In genomic region chr12:6116481-6117021, GRCh38 we compare ENCODE assay signal across 1 cellular context.
TF ChIP-seq lines count a peak whose summit lies in the region.

No MANE protein-coding gene starts in this region.

TF ChIP-seq in GM23338, 12 proteins besides CTCF, POLR2A, EP300 and RAD21 (continued from another document):
- TF ChIP-seq, protein P1, sequence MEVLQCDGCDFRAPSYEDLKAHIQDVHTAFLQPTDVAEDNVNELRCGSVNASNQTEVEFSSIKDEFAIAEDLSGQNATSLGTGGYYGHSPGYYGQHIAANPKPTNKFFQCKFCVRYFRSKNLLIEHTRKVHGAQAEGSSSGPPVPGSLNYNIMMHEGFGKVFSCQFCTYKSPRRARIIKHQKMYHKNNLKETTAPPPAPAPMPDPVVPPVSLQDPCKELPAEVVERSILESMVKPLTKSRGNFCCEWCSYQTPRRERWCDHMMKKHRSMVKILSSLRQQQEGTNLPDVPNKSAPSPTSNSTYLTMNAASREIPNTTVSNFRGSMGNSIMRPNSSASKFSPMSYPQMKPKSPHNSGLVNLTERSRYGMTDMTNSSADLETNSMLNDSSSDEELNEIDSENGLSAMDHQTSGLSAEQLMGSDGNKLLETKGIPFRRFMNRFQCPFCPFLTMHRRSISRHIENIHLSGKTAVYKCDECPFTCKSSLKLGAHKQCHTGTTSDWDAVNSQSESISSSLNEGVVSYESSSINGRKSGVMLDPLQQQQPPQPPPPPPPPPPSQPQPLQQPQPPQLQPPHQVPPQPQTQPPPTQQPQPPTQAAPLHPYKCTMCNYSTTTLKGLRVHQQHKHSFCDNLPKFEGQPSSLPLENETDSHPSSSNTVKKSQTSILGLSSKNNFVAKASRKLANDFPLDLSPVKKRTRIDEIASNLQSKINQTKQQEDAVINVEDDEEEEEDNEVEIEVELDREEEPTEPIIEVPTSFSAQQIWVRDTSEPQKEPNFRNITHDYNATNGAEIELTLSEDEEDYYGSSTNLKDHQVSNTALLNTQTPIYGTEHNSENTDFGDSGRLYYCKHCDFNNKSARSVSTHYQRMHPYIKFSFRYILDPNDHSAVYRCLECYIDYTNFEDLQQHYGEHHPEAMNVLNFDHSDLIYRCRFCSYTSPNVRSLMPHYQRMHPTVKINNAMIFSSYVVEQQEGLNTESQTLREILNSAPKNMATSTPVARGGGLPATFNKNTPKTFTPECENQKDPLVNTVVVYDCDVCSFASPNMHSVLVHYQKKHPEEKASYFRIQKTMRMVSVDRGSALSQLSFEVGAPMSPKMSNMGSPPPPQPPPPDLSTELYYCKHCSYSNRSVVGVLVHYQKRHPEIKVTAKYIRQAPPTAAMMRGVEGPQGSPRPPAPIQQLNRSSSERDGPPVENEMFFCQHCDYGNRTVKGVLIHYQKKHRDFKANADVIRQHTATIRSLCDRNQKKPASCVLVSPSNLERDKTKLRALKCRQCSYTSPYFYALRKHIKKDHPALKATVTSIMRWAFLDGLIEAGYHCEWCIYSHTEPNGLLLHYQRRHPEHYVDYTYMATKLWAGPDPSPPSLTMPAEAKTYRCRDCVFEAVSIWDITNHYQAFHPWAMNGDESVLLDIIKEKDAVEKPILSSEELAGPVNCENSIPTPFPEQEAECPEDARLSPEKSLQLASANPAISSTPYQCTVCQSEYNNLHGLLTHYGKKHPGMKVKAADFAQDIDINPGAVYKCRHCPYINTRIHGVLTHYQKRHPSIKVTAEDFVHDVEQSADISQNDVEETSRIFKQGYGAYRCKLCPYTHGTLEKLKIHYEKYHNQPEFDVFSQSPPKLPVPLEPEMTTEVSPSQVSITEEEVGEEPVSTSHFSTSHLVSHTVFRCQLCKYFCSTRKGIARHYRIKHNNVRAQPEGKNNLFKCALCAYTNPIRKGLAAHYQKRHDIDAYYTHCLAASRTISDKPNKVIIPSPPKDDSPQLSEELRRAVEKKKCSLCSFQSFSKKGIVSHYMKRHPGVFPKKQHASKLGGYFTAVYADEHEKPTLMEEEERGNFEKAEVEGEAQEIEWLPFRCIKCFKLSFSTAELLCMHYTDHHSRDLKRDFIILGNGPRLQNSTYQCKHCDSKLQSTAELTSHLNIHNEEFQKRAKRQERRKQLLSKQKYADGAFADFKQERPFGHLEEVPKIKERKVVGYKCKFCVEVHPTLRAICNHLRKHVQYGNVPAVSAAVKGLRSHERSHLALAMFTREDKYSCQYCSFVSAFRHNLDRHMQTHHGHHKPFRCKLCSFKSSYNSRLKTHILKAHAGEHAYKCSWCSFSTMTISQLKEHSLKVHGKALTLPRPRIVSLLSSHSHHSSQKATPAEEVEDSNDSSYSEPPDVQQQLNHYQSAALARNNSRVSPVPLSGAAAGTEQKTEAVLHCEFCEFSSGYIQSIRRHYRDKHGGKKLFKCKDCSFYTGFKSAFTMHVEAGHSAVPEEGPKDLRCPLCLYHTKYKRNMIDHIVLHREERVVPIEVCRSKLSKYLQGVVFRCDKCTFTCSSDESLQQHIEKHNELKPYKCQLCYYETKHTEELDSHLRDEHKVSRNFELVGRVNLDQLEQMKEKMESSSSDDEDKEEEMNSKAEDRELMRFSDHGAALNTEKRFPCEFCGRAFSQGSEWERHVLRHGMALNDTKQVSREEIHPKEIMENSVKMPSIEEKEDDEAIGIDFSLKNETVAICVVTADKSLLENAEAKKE (CRISPR knock-in tag; IDR thresholded peaks at IDR 0.05), result no peak
- no peak for TF ChIP-seq NANOG (IDR thresholded peaks at IDR 0.05; ENCODE audit: borderline replicate concordance)
- TF ChIP-seq CREB1 (CRISPR knock-in tag; IDR thresholded peaks at IDR 0.05; ENCODE audit: low read depth), result no peak
- TF ChIP-seq EZH2phosphoT487 (IDR thresholded peaks at IDR 0.05; ENCODE audit: unreplicated experiment), result no peak
